12 cellular contexts compared by ENCODE assay signal in the genomic region with DNA sequence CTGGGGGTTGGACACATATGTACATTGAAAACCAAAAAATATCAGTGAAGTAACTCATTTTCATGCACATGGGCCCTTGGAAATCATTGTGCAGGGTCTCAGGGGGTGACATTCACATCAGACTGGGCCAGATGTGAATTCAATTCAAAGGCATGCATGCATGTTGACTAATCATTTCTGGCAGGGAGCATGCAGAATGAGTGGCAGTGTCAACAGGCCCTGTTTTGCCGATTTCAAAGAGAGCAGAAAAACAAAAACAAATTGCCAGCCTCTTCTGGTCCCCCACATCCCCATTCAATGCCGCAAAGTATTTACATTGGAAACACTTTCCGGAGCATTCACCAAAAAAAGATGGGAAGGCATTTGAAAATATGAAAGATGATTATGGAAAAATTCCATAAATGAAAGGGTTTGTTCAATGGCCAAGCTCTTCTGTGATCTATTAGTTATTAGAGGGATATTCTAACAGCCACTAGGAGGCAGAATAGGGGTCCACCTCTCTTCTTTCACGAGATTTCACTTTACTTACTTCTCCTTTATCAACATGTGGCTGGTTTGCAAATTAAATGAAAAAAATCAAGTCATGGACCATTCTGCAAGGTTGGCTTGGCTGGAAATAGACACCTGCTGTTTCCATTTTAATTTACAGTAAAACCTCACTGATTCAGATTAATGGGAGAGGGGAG.
DNase-seq lines count a peak whose midpoint lies in the region; ATAC-seq and TF ChIP-seq lines count a peak whose summit lies in the region.
"Had no signal": no experiment of that assay in that cellular context is flagged by ENCODE, and none has a peak within 500 bp of the region (broad histone marks: within the 10 kb centered on the region; RNA-seq: fewer than 3 reads in every experiment).

No MANE protein-coding gene starts in this region.

- intact Hi-C loops in A673 (cut with micrococcal nuclease; ENCODE audit: unreplicated experiment) = no loop called here
- intact Hi-C loops in naive thymus-derived CD4-positive, alpha-beta T cell (cut with micrococcal nuclease) = no loop called here

- no peak overlapping the region for H3K4me2 ChIP-seq in OCI-LY1 (ENCODE audit: low read length)

- peak; percentile 0 for DNase-seq in A673 (ENCODE audit: low spot score)
- no peak for DNase-seq in fibroblast of pulmonary artery (ENCODE audit: low read depth)
- DNase-seq in naive thymus-derived CD4-positive, alpha-beta T cell = no peak
- DNase-seq in T-helper 2 cell treated with Interferon-gamma antibody and Interleukin-4, amounts not matched to agents 5 μg/mL and 100 μg/mL, for 36 hours (ENCODE audit: low spot score) = no peak
- DNase-seq: activated CD8-positive, alpha-beta memory T cell treated with anti-CD3 and anti-CD28 coated beads, Interleukin-2, amount 50 U/mL, for 4 hours; activated naive CD8-positive, alpha-beta T cell treated with anti-CD3 and anti-CD28 coated beads, Interleukin-2, amount 10 ng/mL, durations not matched to agents 7 days and 5 days; C1 segment of cervical spinal cord; uterus had no signal

- no peak overlapping the region for H3K9ac ChIP-seq in OCI-LY1 (ENCODE audit: low read length)

- H3K79me2 ChIP-seq in OCI-LY1 (ENCODE audit: insufficient read depth, low read length) = no peaks in the 10 kb centered on the region

- H3K36me3 Mint-ChIP-seq in naive thymus-derived CD4-positive, alpha-beta T cell = no peaks in the 10 kb centered on the region
- H3K36me3 Mint-ChIP-seq in T-helper 2 cell treated with Interferon-gamma antibody and Interleukin-4, amounts not matched to agents 5 μg/mL and 100 μg/mL, for 36 hours (ENCODE audit: low read depth) = no peaks in the 10 kb centered on the region
- H3K36me3 Mint-ChIP-seq: activated naive CD8-positive, alpha-beta T cell treated with anti-CD3 and anti-CD28 coated beads, Interleukin-2, amount 10 ng/mL, durations not matched to agents 7 days and 5 days had no signal

- POLR2A ChIA-PET in A673 (lab: Charles Lee; ENCODE audit: low non-redundant PET) = no interaction called here
- POLR2A ChIA-PET in naive thymus-derived CD4-positive, alpha-beta T cell (lab: Charles Lee) = no interaction called here

- no peak overlapping the region for H3K4me3 ChIP-seq in A673 (ENCODE audit: low read depth, low read length, poor library complexity, severe bottlenecking)
- H3K4me3 ChIP-seq in OCI-LY1 (ENCODE audit: low read depth, low read length, poor library complexity, severe bottlenecking) = no peak overlapping the region
- no peak overlapping the region for H3K4me3 ChIP-seq in fibroblast of pulmonary artery (replicated peaks; ENCODE audit: low read depth, low read length)
- no peak overlapping the region for H3K4me3 ChIP-seq in naive thymus-derived CD4-positive, alpha-beta T cell (ENCODE audit: low read length)
- H3K4me3 ChIP-seq: uterus had no signal

- H3K9me2 ChIP-seq in OCI-LY1 (ENCODE audit: low read depth, low read length) = no peaks in the 10 kb centered on the region

- H3K27ac ChIP-seq in A673 (ENCODE audit: low read depth, low read length, poor library complexity, severe bottlenecking) (no peak overlapping the region), OCI-LY1 (ENCODE audit: low read depth, low read length, poor library complexity, severe bottlenecking) (no peak overlapping the region)
- H3K27ac ChIP-seq in naive thymus-derived CD4-positive, alpha-beta T cell (ENCODE audit: low read depth, low read length) = no peak overlapping the region
- H3K27ac ChIP-seq: uterus had no signal

- ATAC-seq in naive thymus-derived CD4-positive, alpha-beta T cell = no peak
- ATAC-seq in HG02885 (IDR thresholded peaks at IDR 0.05; ENCODE audit: poor library complexity, unreplicated experiment) (no peak), HG03571 (IDR thresholded peaks at IDR 0.05; ENCODE audit: unreplicated experiment) (no peak)

- peak; percentile 40; the same call in 1 of the 2 replicates for TF ChIP-seq CTCF in A673 (conservative IDR thresholded peaks at IDR 0.05; ENCODE audit: low read depth, low read length)
- peak; percentile 43 for TF ChIP-seq CTCF in GM12873 (IDR thresholded peaks at IDR 0.05; ENCODE audit: insufficient read depth, low read depth, low read length, missing control alignments)
- peak; percentile 49; the same call in 1 of the 2 replicates for TF ChIP-seq CTCF in OCI-LY1 (IDR thresholded peaks at IDR 0.05; ENCODE audit: low read length)
- TF ChIP-seq CTCF in fibroblast of pulmonary artery (IDR thresholded peaks at IDR 0.05; ENCODE audit: low read length, missing control alignments) = peak; percentile 31

- H3K4me3 Mint-ChIP-seq in naive thymus-derived CD4-positive, alpha-beta T cell = no peak overlapping the region
- H3K4me3 Mint-ChIP-seq in T-helper 2 cell treated with Interferon-gamma antibody and Interleukin-4, amounts not matched to agents 5 μg/mL and 100 μg/mL, for 36 hours = no peak overlapping the region
- H3K4me3 Mint-ChIP-seq: activated naive CD8-positive, alpha-beta T cell treated with anti-CD3 and anti-CD28 coated beads, Interleukin-2, amount 10 ng/mL, durations not matched to agents 7 days and 5 days had no signal

- H4K20me1 ChIP-seq in OCI-LY1 (ENCODE audit: insufficient read depth, low read length) = no peaks in the 10 kb centered on the region

- H3K27me3 Mint-ChIP-seq in naive thymus-derived CD4-positive, alpha-beta T cell = no peaks in the 10 kb centered on the region
- no peaks in the 10 kb centered on the region for H3K27me3 Mint-ChIP-seq in T-helper 2 cell treated with Interferon-gamma antibody and Interleukin-4, amounts not matched to agents 5 μg/mL and 100 μg/mL, for 36 hours (ENCODE audit: low read depth)
- H3K27me3 Mint-ChIP-seq: activated naive CD8-positive, alpha-beta T cell treated with anti-CD3 and anti-CD28 coated beads, Interleukin-2, amount 10 ng/mL, durations not matched to agents 7 days and 5 days had no signal

- no peaks in the 10 kb centered on the region for H3K4me1 ChIP-seq in A673 (ENCODE audit: insufficient read depth, low read length, poor library complexity, severe bottlenecking)
- H3K4me1 ChIP-seq in OCI-LY1 (ENCODE audit: insufficient read depth, low read length, severe bottlenecking) = no peaks in the 10 kb centered on the region
- H3K4me1 ChIP-seq in naive thymus-derived CD4-positive, alpha-beta T cell (ENCODE audit: control insufficient read depth in 2 of 2, insufficient read depth in 2 of 2, low read length in 2 of 2) = no peaks in the 10 kb centered on the region
- H3K4me1 ChIP-seq: uterus had no signal

- peaks cover 0 to 1% (median 0%) of the 10 kb centered on the region in 11 donors for H3K9me3 Mint-ChIP-seq in naive thymus-derived CD4-positive, alpha-beta T cell
- no peaks in the 10 kb centered on the region for H3K9me3 Mint-ChIP-seq in T-helper 2 cell treated with Interferon-gamma antibody and Interleukin-4, amounts not matched to agents 5 μg/mL and 100 μg/mL, for 36 hours

- no TSS peak for BruUV-seq in A673 (replicated peaks; lab: Mats Ljungman, UMichigan)

- H3K27ac Mint-ChIP-seq in naive thymus-derived CD4-positive, alpha-beta T cell = no peak overlapping the region
- H3K27ac Mint-ChIP-seq in T-helper 2 cell treated with Interferon-gamma antibody and Interleukin-4, amounts not matched to agents 5 μg/mL and 100 μg/mL, for 36 hours = no peak overlapping the region
- H3K27ac Mint-ChIP-seq: activated naive CD8-positive, alpha-beta T cell treated with anti-CD3 and anti-CD28 coated beads, Interleukin-2, amount 10 ng/mL, durations not matched to agents 7 days and 5 days had no signal

- no peaks in the 10 kb centered on the region for H3K4me1 Mint-ChIP-seq in naive thymus-derived CD4-positive, alpha-beta T cell
- no peaks in the 10 kb centered on the region for H3K4me1 Mint-ChIP-seq in T-helper 2 cell treated with Interferon-gamma antibody and Interleukin-4, amounts not matched to agents 5 μg/mL and 100 μg/mL, for 36 hours (ENCODE audit: low read depth)
- H3K4me1 Mint-ChIP-seq: activated naive CD8-positive, alpha-beta T cell treated with anti-CD3 and anti-CD28 coated beads, Interleukin-2, amount 10 ng/mL, durations not matched to agents 7 days and 5 days had no signal

- no peaks in the 10 kb centered on the region for H3F3A ChIP-seq in OCI-LY1 (ENCODE audit: insufficient read depth, low read length)

- H2AFZ ChIP-seq in OCI-LY1 (ENCODE audit: low read length) = no peak overlapping the region

- H3K27me3 ChIP-seq in A673 (replicated peaks; ENCODE audit: insufficient read depth, low read depth, low read length, poor library complexity) (no peaks in the 10 kb centered on the region), OCI-LY1 (ENCODE audit: insufficient read depth, low read length) (no peaks in the 10 kb centered on the region)
- H3K27me3 ChIP-seq in naive thymus-derived CD4-positive, alpha-beta T cell (ENCODE audit: control insufficient read depth in 2 of 2, insufficient read depth in 2 of 2, low read length in 2 of 2) = no peaks in the 10 kb centered on the region
- H3K27me3 ChIP-seq: uterus had no signal

- H3K9me3 ChIP-seq in A673 (ENCODE audit: low read depth, low read length, poor library complexity, severe bottlenecking) (no peaks in the 10 kb centered on the region), OCI-LY1 (ENCODE audit: low read length) (no peaks in the 10 kb centered on the region)
- H3K9me3 ChIP-seq in naive thymus-derived CD4-positive, alpha-beta T cell (ENCODE audit: control insufficient read depth in 2 of 3, low read length in 3 of 3) = no peaks in the 10 kb centered on the region
- H3K9me3 ChIP-seq: uterus had no signal

- no peaks in the 10 kb centered on the region for H3K36me3 ChIP-seq in A673 (ENCODE audit: insufficient read depth, low read length, poor library complexity, severe bottlenecking)
- no peaks in the 10 kb centered on the region for H3K36me3 ChIP-seq in OCI-LY1 (ENCODE audit: insufficient read depth, low read length)
- H3K36me3 ChIP-seq in naive thymus-derived CD4-positive, alpha-beta T cell (ENCODE audit: control insufficient read depth in 2 of 3, insufficient read depth in 3 of 3, low read length in 3 of 3) = no peaks in the 10 kb centered on the region
- H3K36me3 ChIP-seq: uterus had no signal

- CTCF ChIA-PET in A673 (lab: Charles Lee) = no interaction called here
- CTCF ChIA-PET in naive thymus-derived CD4-positive, alpha-beta T cell (lab: Charles Lee) = no interaction called here
